15 cellular contexts compared by ENCODE assay signal in genomic region chr18:13103366-13103765, GRCh38.
DNase-seq lines count a peak whose midpoint lies in the region; ATAC-seq and TF ChIP-seq lines count a peak whose summit lies in the region.
"Had no signal": no experiment of that assay in that cellular context is flagged by ENCODE, and none has a peak within 500 bp of the region (broad histone marks: within the 10 kb centered on the region; RNA-seq: fewer than 3 reads in every experiment).

No MANE protein-coding gene starts in this region.

- DNase-seq in natural killer cell: no peak
- DNase-seq in natural killer cell treated with Interleukin-12 subunit alpha and Interleukin-12 subunit beta and Interleukin-15 and Interleukin-18, amount 100 ng/mL, for 72 hours (ENCODE audit: low spot score): no peak
- DNase-seq in OCI-LY7 (ENCODE audit: low spot score): peak; percentile 11
- no peak for DNase-seq in epithelial cell of proximal tubule (ENCODE audit: low read depth)
- no peak for DNase-seq in NCI-H748 treated with DMSO at 0.1 percent for 48 hours (lab: John Stamatoyannopoulos, UW)
- no peak for DNase-seq in superior temporal gyrus (ENCODE audit: extremely low spot score)
- DNase-seq in NCI-H128 (lab: John Stamatoyannopoulos, UW; ENCODE audit: unreplicated experiment): no peak
- DNase-seq: activated CD4-positive, alpha-beta T cell treated with anti-CD3 and anti-CD28 coated beads, Interleukin-2, amount 10 ng/mL, durations not matched to agents 7 days and 5 days; activated naive CD4-positive, alpha-beta T cell treated with Interleukin-2 at 50 U/mL for 16 hours; hypothalamus; NCI-H187 treated with DMSO at 0.1 percent for 48 hours; stimulated activated CD8-positive, alpha-beta memory T cell treated with anti-CD3 and anti-CD28 coated beads, Interleukin-4, amount 100 ng/mL, for 48 hours had no signal

- peak; percentile 23 for TF ChIP-seq CTCF in natural killer cell (IDR thresholded peaks at IDR 0.05)
- TF ChIP-seq CTCF in OCI-LY7 (conservative IDR thresholded peaks at IDR 0.05; ENCODE audit: low read length): peak; percentile 69
- TF ChIP-seq CTCF in epithelial cell of proximal tubule (conservative IDR thresholded peaks at IDR 0.05; ENCODE audit: low read depth, low read length): peak; percentile 29

- H3K4me3 Mint-ChIP-seq in natural killer cell: no peak overlapping the region
- H3K4me3 Mint-ChIP-seq in natural killer cell treated with Interleukin-12 subunit alpha and Interleukin-12 subunit beta and Interleukin-15 and Interleukin-18, amount 100 ng/mL, for 72 hours: no peak overlapping the region
- H3K4me3 Mint-ChIP-seq: activated CD4-positive, alpha-beta T cell treated with anti-CD3 and anti-CD28 coated beads, Interleukin-2, amount 10 ng/mL, durations not matched to agents 7 days and 5 days had no signal

- POLR2A ChIA-PET in OCI-LY7 (lab: Charles Lee): interaction anchor here (0.6 kb wide), 1 partner anchor 114 kb away, joined by 3 read pairs; no protein-coding TSS in a partner anchor

- H3K27me3 Mint-ChIP-seq in natural killer cell (ENCODE audit: low read depth in 2 of 2): no peaks in the 10 kb centered on the region
- H3K27me3 Mint-ChIP-seq in natural killer cell treated with Interleukin-12 subunit alpha and Interleukin-12 subunit beta and Interleukin-15 and Interleukin-18, amount 100 ng/mL, for 72 hours: no peaks in the 10 kb centered on the region
- H3K27me3 Mint-ChIP-seq: activated CD4-positive, alpha-beta T cell treated with anti-CD3 and anti-CD28 coated beads, Interleukin-2, amount 10 ng/mL, durations not matched to agents 7 days and 5 days had no signal

- intact Hi-C loops in natural killer cell (cut with micrococcal nuclease): no loop called here
- intact Hi-C loops in OCI-LY7 (cut with micrococcal nuclease; ENCODE audit: unreplicated experiment): loop anchor here (10.0 kb wide), 1 partner anchor 379 kb away; no protein-coding TSS in a partner anchor

- no peak overlapping the region for H3K4me2 ChIP-seq in OCI-LY7 (ENCODE audit: low read length)
- H3K4me2 ChIP-seq: BLaER1 treated with 17β-estradiol and CSF1 and Interleukin-3, amounts not matched to agents 10 nM and 100 nM had no signal

- peaks cover 22 to 29% of the 10 kb centered on the region in 2 donors for H3K4me1 Mint-ChIP-seq in natural killer cell
- peaks cover 19 to 31% of the 10 kb centered on the region in 2 donors for H3K4me1 Mint-ChIP-seq in natural killer cell treated with Interleukin-12 subunit alpha and Interleukin-12 subunit beta and Interleukin-15 and Interleukin-18, amount 100 ng/mL, for 72 hours (ENCODE audit: low read depth in 2 of 2)

- H3K36me3 ChIP-seq in OCI-LY7 (ENCODE audit: insufficient read depth, low read length): peaks cover 99% of the 10 kb centered on the region

- BruUV-seq in OCI-LY7 (replicated peaks; lab: Mats Ljungman, UMichigan): no TSS peak

- no peaks in the 10 kb centered on the region for H3K79me2 ChIP-seq in OCI-LY7 (ENCODE audit: insufficient read depth, low read depth, low read length)

- H4K20me1 ChIP-seq in OCI-LY7 (ENCODE audit: insufficient read depth, low read length): no peaks in the 10 kb centered on the region

- no peak overlapping the region for H3K4me3 ChIP-seq in OCI-LY7 (ENCODE audit: low read depth, low read length, poor library complexity, severe bottlenecking)
- H3K4me3 ChIP-seq in epithelial cell of proximal tubule (ENCODE audit: low read depth, low read length): no peak overlapping the region
- H3K4me3 ChIP-seq: BLaER1 treated with 17β-estradiol and CSF1 and Interleukin-3, amounts not matched to agents 10 nM and 100 nM; skin epidermis had no signal

- peaks cover 3 to 4% of the 10 kb centered on the region in 2 donors for H3K9me3 Mint-ChIP-seq in natural killer cell
- peaks cover 5% of the 10 kb centered on the region for H3K9me3 Mint-ChIP-seq in natural killer cell treated with Interleukin-12 subunit alpha and Interleukin-12 subunit beta and Interleukin-15 and Interleukin-18, amount 100 ng/mL, for 72 hours

- H3K36me3 Mint-ChIP-seq in natural killer cell: peaks cover 52% of the 10 kb centered on the region
- peaks cover 58% of the 10 kb centered on the region for H3K36me3 Mint-ChIP-seq in natural killer cell treated with Interleukin-12 subunit alpha and Interleukin-12 subunit beta and Interleukin-15 and Interleukin-18, amount 100 ng/mL, for 72 hours

- no peak overlapping the region for H2AFZ ChIP-seq in OCI-LY7 (ENCODE audit: low read length)

- H3K9me2 ChIP-seq in OCI-LY7 (ENCODE audit: insufficient read depth, low read length): no peaks in the 10 kb centered on the region

- ATAC-seq in natural killer cell: no peak
- ATAC-seq in natural killer cell treated with Interleukin-12 subunit alpha and Interleukin-12 subunit beta and Interleukin-15 and Interleukin-18, amount 100 ng/mL, for 72 hours: no peak
- no peak for ATAC-seq in GM21423 (IDR thresholded peaks at IDR 0.05; ENCODE audit: unreplicated experiment)

- H3K27ac Mint-ChIP-seq in natural killer cell: no peak overlapping the region
- no peak overlapping the region for H3K27ac Mint-ChIP-seq in natural killer cell treated with Interleukin-12 subunit alpha and Interleukin-12 subunit beta and Interleukin-15 and Interleukin-18, amount 100 ng/mL, for 72 hours

- H3K4me1 ChIP-seq in OCI-LY7 (ENCODE audit: insufficient read depth, low read length, poor library complexity, severe bottlenecking): no peaks in the 10 kb centered on the region
- H3K4me1 ChIP-seq: BLaER1 treated with 17β-estradiol and CSF1 and Interleukin-3, amounts not matched to agents 10 nM and 100 nM had no signal

- 0 out of 2 replicates have a peak, but pooled peaks cover 2% of the 10 kb centered on the region for H3K9me3 ChIP-seq in OCI-LY7 (ENCODE audit: low read length)

- H3K27ac ChIP-seq in OCI-LY7 (ENCODE audit: low read depth, low read length, poor library complexity, severe bottlenecking): no peak overlapping the region
- H3K27ac ChIP-seq: BLaER1 treated with 17β-estradiol and CSF1 and Interleukin-3, amounts not matched to agents 10 nM and 100 nM; skin epidermis had no signal

- CTCF ChIA-PET in OCI-LY7 (lab: Charles Lee; ENCODE audit: unreplicated experiment): no interaction called here
